Comparison of ENCODE assay signal across 12 cellular contexts in the genomic region with DNA sequence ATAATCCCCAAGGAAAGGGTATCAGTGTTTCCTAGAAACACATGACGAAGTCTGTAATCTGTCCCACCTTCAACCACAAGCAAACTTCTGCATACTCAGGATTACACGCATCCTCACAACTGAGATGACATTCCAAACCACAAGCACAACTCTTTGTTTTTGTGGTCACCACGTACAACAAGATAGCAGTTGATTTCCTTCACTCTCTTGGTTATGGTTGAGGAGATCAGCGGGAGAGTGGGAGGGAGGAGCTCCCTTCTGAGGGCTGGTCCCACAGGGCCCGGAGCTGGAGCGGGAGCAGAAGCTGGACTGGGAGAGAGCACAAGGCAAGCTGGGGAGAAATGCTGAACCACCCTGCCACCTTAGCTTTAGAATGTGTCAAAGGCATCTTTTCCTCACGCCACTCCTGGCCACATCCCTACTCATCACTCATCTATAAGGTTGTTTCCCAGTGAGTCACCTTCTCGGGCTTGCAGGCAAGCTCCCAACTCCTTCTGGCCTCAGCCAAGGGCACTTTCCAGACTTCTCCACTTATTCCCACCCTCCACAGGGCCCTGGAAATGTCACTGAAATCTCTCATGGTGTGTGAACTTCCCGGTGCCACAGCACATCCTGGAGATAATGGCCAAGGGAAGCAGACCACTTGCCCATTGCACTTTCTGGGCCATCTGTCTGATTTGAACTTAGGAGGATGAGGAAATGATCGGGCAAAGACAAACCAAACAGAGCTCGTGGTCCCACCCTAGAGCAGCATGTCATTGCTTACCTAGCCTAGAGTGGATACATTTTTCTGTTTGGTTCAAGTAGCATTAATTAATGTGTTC.
DNase-seq lines count a peak whose midpoint lies in the region; ATAC-seq and TF ChIP-seq lines count a peak whose summit lies in the region.
"Had no signal": no experiment of that assay in that cellular context is flagged by ENCODE, and none has a peak within 500 bp of the region (broad histone marks: within the 10 kb centered on the region; RNA-seq: fewer than 3 reads in every experiment).

No MANE protein-coding gene starts in this region.

- H3K4me1 ChIP-seq in trophoblast cell (ENCODE audit: control insufficient read depth in 1 of 2, insufficient read depth in 2 of 2, low read length in 2 of 2) (peaks cover 5 to 6% of the 10 kb centered on the region in 2 experiments), body of pancreas (peaks cover 10% of the 10 kb centered on the region)

- no peak for ATAC-seq in GM18909 (IDR thresholded peaks at IDR 0.05; ENCODE audit: poor library complexity, unreplicated experiment)
- no peak for ATAC-seq in HG03280 (IDR thresholded peaks at IDR 0.05; ENCODE audit: unreplicated experiment)
- ATAC-seq in body of pancreas: no peak
- ATAC-seq: stimulated activated memory B cell treated with anti-CD40 and anti-IgM and Interleukin-4, amounts not matched to agents 10 μg/mL and 1 μg/mL and 100 μg/mL, for 72 hours had no signal

- H3K14ac ChIP-seq in trophoblast cell (ENCODE audit: low read length): no peak overlapping the region

- no peak overlapping the region for H2AFZ ChIP-seq in trophoblast cell (ENCODE audit: insufficient read depth, low read length, poor library complexity)

- H3K4me2 ChIP-seq in trophoblast cell (ENCODE audit: low read length): no peak overlapping the region

- no peak for TF ChIP-seq POLR2A in body of pancreas (IDR thresholded peaks at IDR 0.05)

- no peak for TF ChIP-seq CTCF in body of pancreas (IDR thresholded peaks at IDR 0.05)

- no peaks in the 10 kb centered on the region for H3K79me2 ChIP-seq in trophoblast cell (ENCODE audit: control insufficient read depth, insufficient read depth, low read length, poor library complexity)

- H3K36me3 ChIP-seq in trophoblast cell (ENCODE audit: control insufficient read depth in 1 of 2, insufficient read depth in 2 of 2, low read length in 2 of 2): no peaks in the 10 kb centered on the region
- no peaks in the 10 kb centered on the region for H3K36me3 ChIP-seq in body of pancreas (replicated peaks in 1 of 2; ENCODE audit: insufficient read depth in 1 of 2, low read depth in 2 of 2)
- H3K36me3 ChIP-seq: spleen had no signal

- H3K79me1 ChIP-seq in trophoblast cell (ENCODE audit: low read length): no peaks in the 10 kb centered on the region

- no peak overlapping the region for H3K23ac ChIP-seq in trophoblast cell (ENCODE audit: low read length)

- no CpG with 5 or more reads among the region's 11 CpGs for WGBS in trophoblast cell (ENCODE audit: extremely low coverage, insufficient coverage, insufficient read length)
- whole genome bisulfite sequencing in body of pancreas, 2 donors: 74 to 80% methylated on average over 11 of the region's 11 CpGs

- H3K27me3 ChIP-seq in trophoblast cell (ENCODE audit: insufficient read depth, low read length) (no peaks in the 10 kb centered on the region), body of pancreas (no peaks in the 10 kb centered on the region)

- no peak overlapping the region for H4K12ac ChIP-seq in trophoblast cell (ENCODE audit: low read depth, low read length)

- H4K8ac ChIP-seq in trophoblast cell (ENCODE audit: low read depth, low read length): no peak overlapping the region

- H3K4me3 ChIP-seq in trophoblast cell (ENCODE audit: low read depth, low read length) (no peak overlapping the region), body of pancreas (no peak overlapping the region)
- H3K4me3 ChIP-seq: spleen had no signal

- no peak overlapping the region for H2BK5ac ChIP-seq in trophoblast cell (ENCODE audit: low read depth, low read length, poor library complexity)

- no peak overlapping the region for H2AK5ac ChIP-seq in trophoblast cell (ENCODE audit: low read length)

- no peak overlapping the region for H2BK120ac ChIP-seq in trophoblast cell (ENCODE audit: insufficient read depth, low read length, poor library complexity)

- intact Hi-C loops in body of pancreas (cut with DNase I): no loop called here

- H3K18ac ChIP-seq in trophoblast cell (ENCODE audit: low read length): no peak overlapping the region

- H3K9ac ChIP-seq in trophoblast cell (ENCODE audit: low read length): no peak overlapping the region

- H4K91ac ChIP-seq in trophoblast cell (ENCODE audit: low read depth, low read length): no peak overlapping the region

- no peak overlapping the region for H3K4ac ChIP-seq in trophoblast cell (ENCODE audit: low read depth, low read length)

- no peak overlapping the region for H2BK12ac ChIP-seq in trophoblast cell (ENCODE audit: low read length)

- DNase-seq in GM03348 (ENCODE audit: low spot score) (peak; percentile 68), RKO (ENCODE audit: low spot score) (peak; percentile 51), ecto neural progenitor cell (ENCODE audit: low spot score) (peak; percentile 29), trophoblast cell (peak; percentile 50 to 67), COLO668 (lab: John Stamatoyannopoulos, UW; ENCODE audit: unreplicated experiment) (no peak), body of pancreas (no peak)
- DNase-seq: central memory CD4-positive, alpha-beta T cell; hypothalamus; spleen had no signal

- H3K27ac ChIP-seq in trophoblast cell (ENCODE audit: low read depth, low read length): no peak overlapping the region
- H3K27ac ChIP-seq in body of pancreas: no peak overlapping the region
- H3K27ac ChIP-seq: spleen had no signal

- H3K9me3 ChIP-seq in trophoblast cell (ENCODE audit: insufficient read depth, low read depth, low read length) (peaks cover 3% of the 10 kb centered on the region), body of pancreas (no peaks in the 10 kb centered on the region)

Comparison
In these comparisons a context has a peak if more than half of its experiments do, and no peak if none do; other contexts are left out.
1. DNase-seq: peak in GM03348 (single experiment), RKO (single experiment), ecto neural progenitor cell (single experiment) and trophoblast cell (2 of 2); none in COLO668 (single experiment) and body of pancreas (0 of 4).